27 cellular contexts compared by ENCODE assay signal in genomic region chr2:232255033-232255432, GRCh38.
"Had no signal": no experiment of that assay in that cellular context is flagged by ENCODE, and none has a peak within 500 bp of the region (broad histone marks: within the 10 kb centered on the region; RNA-seq: fewer than 3 reads in every experiment).

No MANE protein-coding gene starts in this region.

- H3K4me1 Mint-ChIP-seq: natural killer cell had no signal

- H3K27ac Mint-ChIP-seq: nephron; stimulated activated memory B cell treated with anti-CD40 and anti-IgM and Interleukin-4, amounts not matched to agents 10 μg/mL and 1 μg/mL and 100 μg/mL, for 72 hours; stimulated activated naive CD8-positive, alpha-beta T cell treated with anti-CD3 and anti-CD28 coated beads, Interleukin-15, Interleukin-2, amounts not matched to agents 100 ng/mL and 50 ng/mL, for 24 hours; type B pancreatic cell had no signal

- H3K36me3 ChIP-seq: neutrophil, pancreas, prostate gland, thoracic aorta, thyroid gland, transverse colon, uterus had no signal

- H3K27ac ChIP-seq: neutrophil, pancreas, prostate gland, right lobe of liver, sigmoid colon, stomach, thoracic aorta, thyroid gland, transverse colon, upper lobe of right lung, uterus had no signal

- H3K9me3 ChIP-seq: neutrophil, pancreas, prostate gland, right lobe of liver, sigmoid colon, stomach, thoracic aorta, thyroid gland, transverse colon, upper lobe of right lung, uterus had no signal

- H3K4me3 Mint-ChIP-seq: naive thymus-derived CD4-positive, alpha-beta T cell; natural killer cell; nephron; neural crest cell; stimulated activated memory B cell treated with anti-CD40 and anti-IgM and Interleukin-4, amounts not matched to agents 10 μg/mL and 1 μg/mL and 100 μg/mL, for 72 hours; stimulated activated naive CD8-positive, alpha-beta T cell treated with anti-CD3 and anti-CD28 coated beads, Interleukin-15, Interleukin-2, amounts not matched to agents 100 ng/mL and 50 ng/mL, for 24 hours; type B pancreatic cell had no signal

- DNase-seq: naive thymus-derived CD4-positive, alpha-beta T cell; natural killer cell; nucleus accumbens; pancreas; retina; right cardiac atrium; right lobe of liver; small intestine; stimulated activated CD4-positive, alpha-beta T cell treated with anti-CD3 and anti-CD28 coated beads, Interleukin-15, amount 100 ng/mL, for 24 hours; stimulated activated CD4-positive, alpha-beta T cell treated with anti-CD3 and anti-CD28 coated beads, Interleukin-2, amount 100 ng/mL, for 24 hours; stimulated activated CD4-positive, alpha-beta T cell treated with anti-CD3 and anti-CD28 coated beads, Interleukin-2, amount 100 ng/mL, for 48 hours; stimulated activated CD4-positive, alpha-beta T cell treated with anti-CD3 and anti-CD28 coated beads, Interleukin-4, amount 100 ng/mL, for 24 hours; stimulated activated naive CD4-positive, alpha-beta T cell treated with Interleukin-2 at 50 U/mL for 16 hours; stomach; thyroid gland; transverse colon; upper lobe of right lung; uterus had no signal

- H3K4me3 ChIP-seq: pancreas, prostate gland, right lobe of liver, sigmoid colon, stomach, thoracic aorta, thyroid gland, transverse colon, upper lobe of right lung, uterus had no signal

- H3K27me3 ChIP-seq: neutrophil, pancreas, right lobe of liver, sigmoid colon, stomach, thyroid gland, transverse colon, upper lobe of right lung, uterus had no signal

- H3K27me3 Mint-ChIP-seq: naive thymus-derived CD4-positive, alpha-beta T cell; stimulated activated memory B cell treated with anti-CD40 and anti-IgM and Interleukin-4, amounts not matched to agents 10 μg/mL and 1 μg/mL and 100 μg/mL, for 72 hours; stimulated activated naive CD8-positive, alpha-beta T cell treated with anti-CD3 and anti-CD28 coated beads, Interleukin-15, Interleukin-2, amounts not matched to agents 100 ng/mL and 50 ng/mL, for 24 hours; type B pancreatic cell had no signal

- H3K4me1 ChIP-seq: pancreas, prostate gland, right lobe of liver, sigmoid colon, transverse colon, uterus had no signal

- H3K9me3 Mint-ChIP-seq: naive thymus-derived CD4-positive, alpha-beta T cell; natural killer cell; nephron; neural crest cell; stimulated activated memory B cell treated with anti-CD40 and anti-IgM and Interleukin-4, amounts not matched to agents 10 μg/mL and 1 μg/mL and 100 μg/mL, for 72 hours; stimulated activated naive CD8-positive, alpha-beta T cell treated with anti-CD3 and anti-CD28 coated beads, Interleukin-15, Interleukin-2, amounts not matched to agents 100 ng/mL and 50 ng/mL, for 24 hours; type B pancreatic cell had no signal

- ATAC-seq: naive thymus-derived CD4-positive, alpha-beta T cell; natural killer cell; pancreas; right cardiac atrium; right lobe of liver; stimulated activated memory B cell treated with anti-CD40 and anti-IgM and Interleukin-4, amounts not matched to agents 10 μg/mL and 1 μg/mL and 100 μg/mL, for 72 hours; upper lobe of right lung had no signal
